Comparison of ENCODE assay signal across 13 cellular contexts in genomic region chr11:20111871-20112270, GRCh38. TPM values are rescaled to one million over a fixed set of nuclear protein-coding genes. Genes with fewer than 3 reads are reported as not detected.
A peak's percentile ranks its signal among the peaks of the same experiment; 100 is the strongest.
DNase-seq lines count a peak whose midpoint lies in the region; ATAC-seq, FAIRE-seq and TF ChIP-seq lines count a peak whose summit lies in the region.
"Had no signal": no experiment of that assay in that cellular context is flagged by ENCODE, and none has a peak within 500 bp of the region (broad histone marks: within the 10 kb centered on the region; RNA-seq: fewer than 3 reads in every experiment).

No MANE protein-coding gene starts in this region.

- in situ Hi-C loops in mammary epithelial cell (cut with MboI; ENCODE audit: low sequenced_read_pairs in 2 of 2): no loop called here

- peak overlapping the region; percentile 70 for H3K27ac ChIP-seq in mammary epithelial cell (ENCODE audit: insufficient read depth, low read depth, low read length)
- H3K27ac ChIP-seq in kidney (ENCODE audit: low read depth in 2 of 2, low read length in 2 of 2): peak overlapping the region; percentile 74 to 83
- H3K27ac ChIP-seq in stomach smooth muscle (ENCODE audit: low read length): peak overlapping the region; percentile 76
- H3K27ac ChIP-seq: VCaP had no signal

- dilution Hi-C loops in mammary epithelial cell (cut with HindIII; ENCODE audit: low sequenced_read_pairs): no loop called here

- no peak for FAIRE-seq in kidney (lab: Jason Lieb, UNC)

- H2AFZ ChIP-seq in mammary epithelial cell (ENCODE audit: low read depth, low read length): peak overlapping the region; percentile 89

- H3K27me3 ChIP-seq in mammary epithelial cell (ENCODE audit: insufficient read depth, low read length): no peaks in the 10 kb centered on the region
- H3K27me3 ChIP-seq in stomach smooth muscle (ENCODE audit: control insufficient read depth in 1 of 2, insufficient read depth in 2 of 2, low read length in 2 of 2): no peaks in the 10 kb centered on the region

- no peaks in the 10 kb centered on the region for H3K79me2 ChIP-seq in mammary epithelial cell (ENCODE audit: insufficient read depth, low read length)

- intact Hi-C loops in mammary epithelial cell (cut with micrococcal nuclease) (loop anchor here (1.0 to 2.0 kb wide), 5 partner anchors 55 to 174 kb away; no protein-coding TSS in a partner anchor), kidney (cut with DNase I) (loop anchor here (10.0 kb wide), 1 partner anchor 157 kb away; no protein-coding TSS in a partner anchor)

- peak overlapping the region; percentile 2 for H3K4me3 ChIP-seq in HFF-Myc (replicated peaks; ENCODE audit: low read depth, low read length)
- no peak overlapping the region for H3K4me3 ChIP-seq in mammary epithelial cell (replicated peaks in 1 of 3; ENCODE audit: insufficient read depth in 1 of 3, low read depth in 2 of 3, low read length in 3 of 3)
- no peak overlapping the region for H3K4me3 ChIP-seq in kidney (ENCODE audit: low read length in 2 of 2)
- H3K4me3 ChIP-seq in stomach smooth muscle (ENCODE audit: low read length in 2 of 2): peak overlapping the region in 1 of 2 donors; percentile 55

- H3K9me3 ChIP-seq in mammary epithelial cell (replicated peaks; ENCODE audit: insufficient read depth, low read length) (no peaks in the 10 kb centered on the region), kidney (ENCODE audit: control insufficient read depth in 1 of 2, low read length in 2 of 2) (no peaks in the 10 kb centered on the region), stomach smooth muscle (ENCODE audit: control insufficient read depth in 2 of 2, low read length in 2 of 2) (no peaks in the 10 kb centered on the region)

- DNase-seq in HFF-Myc (ENCODE audit: extremely low read depth, low read depth) (no peak), mammary epithelial cell (no peak), kidney (no peak), NCI-H2196 (lab: John Stamatoyannopoulos, UW; ENCODE audit: unreplicated experiment) (no peak), pons (ENCODE audit: low spot score) (no peak), superior temporal gyrus (ENCODE audit: extremely low spot score) (no peak)
- DNase-seq: GOT3 had no signal

- BruUV-seq in mammary epithelial cell (replicated peaks; lab: Mats Ljungman, UMichigan): no TSS peak

- H3K36me3 ChIP-seq in mammary epithelial cell (ENCODE audit: insufficient read depth, low read length) (peaks cover 14% of the 10 kb centered on the region), kidney (ENCODE audit: control insufficient read depth in 1 of 2, insufficient read depth in 2 of 2, low read length in 2 of 2) (peaks cover 6 to 34% of the 10 kb centered on the region in 2 donors), stomach smooth muscle (ENCODE audit: control insufficient read depth in 2 of 2, insufficient read depth in 2 of 2, low read length in 2 of 2) (peaks cover 32 to 34% of the 10 kb centered on the region in 2 donors)

- no peak for TF ChIP-seq CTCF in HFF-Myc (IDR thresholded peaks at IDR 0.05; ENCODE audit: low read depth, low read length, missing control alignments)
- no peak for TF ChIP-seq CTCF in mammary epithelial cell (conservative IDR thresholded peaks at IDR 0.05 in 1 of 2, IDR thresholded peaks at IDR 0.05 in 1 of 2; ENCODE audit: extremely low read depth in 1 of 2, insufficient read depth in 1 of 2, low read depth in 1 of 2, low read length in 2 of 2)
- TF ChIP-seq CTCF in kidney (IDR thresholded peaks at IDR 0.05; ENCODE audit: borderline replicate concordance, extremely low read depth, insufficient read depth): no peak

- H4K20me1 ChIP-seq in mammary epithelial cell (ENCODE audit: insufficient read depth, low read length): no peaks in the 10 kb centered on the region

- no peak for ATAC-seq in HG03457 (IDR thresholded peaks at IDR 0.05; ENCODE audit: unreplicated experiment)

- CTCF ChIA-PET in mammary epithelial cell (lab: Charles Lee; ENCODE audit: low non-redundant PET): interaction anchor here (0.7 to 1.3 kb wide), 2 partner anchors 16 to 87 kb away, joined by 3 to 5 read pairs; no protein-coding TSS in a partner anchor

- H3K4me2 ChIP-seq in mammary epithelial cell (ENCODE audit: insufficient read depth, low read depth, low read length): peak overlapping the region; percentile 72

- peak overlapping the region; percentile 24 for H3K9ac ChIP-seq in mammary epithelial cell (ENCODE audit: insufficient read depth, low read length)
- peak overlapping the region in 1 of 2 donors; percentile 23 for H3K9ac ChIP-seq in kidney (ENCODE audit: low read length in 2 of 2)
- H3K9ac ChIP-seq in stomach smooth muscle (ENCODE audit: low read length in 2 of 2): no peak overlapping the region

- 0% methylated on average over 1 of the region's 1 CpG for WGBS in mammary epithelial cell (ENCODE audit: low coverage, missing lambda C conversion rate)

- H3K4me1 ChIP-seq in mammary epithelial cell (ENCODE audit: insufficient read depth, low read length) (peaks cover 32% of the 10 kb centered on the region), kidney (ENCODE audit: control insufficient read depth in 1 of 2, insufficient read depth in 1 of 2, low read depth in 1 of 2, low read length in 2 of 2) (peaks cover 0 to 9% of the 10 kb centered on the region in 2 donors), stomach smooth muscle (ENCODE audit: control insufficient read depth, insufficient read depth, low read length) (peaks cover 31% of the 10 kb centered on the region)

RNA-seq across cellular contexts. Expression of gene DBX1, which starts 48.4 kb away (rescaled TPM):
- total RNA-seq in mammary epithelial cell: not detected
- polyA plus RNA-seq in mammary epithelial cell: not detected
- not detected for polyA minus RNA-seq in mammary epithelial cell
- total RNA-seq in kidney: not detected
- polyA plus RNA-seq in kidney (ENCODE audit: insufficient read depth, low read depth, low replicate concordance): not detected
- total RNA-seq: CD4-positive, CD25-positive, alpha-beta regulatory T cell; LHCN-M2; RPMI7951 had no signal
- polyA plus RNA-seq: CD4-positive, CD25-positive, alpha-beta regulatory T cell had no signal
